ENCODE assay signal across 1 cellular context in the genomic region with DNA sequence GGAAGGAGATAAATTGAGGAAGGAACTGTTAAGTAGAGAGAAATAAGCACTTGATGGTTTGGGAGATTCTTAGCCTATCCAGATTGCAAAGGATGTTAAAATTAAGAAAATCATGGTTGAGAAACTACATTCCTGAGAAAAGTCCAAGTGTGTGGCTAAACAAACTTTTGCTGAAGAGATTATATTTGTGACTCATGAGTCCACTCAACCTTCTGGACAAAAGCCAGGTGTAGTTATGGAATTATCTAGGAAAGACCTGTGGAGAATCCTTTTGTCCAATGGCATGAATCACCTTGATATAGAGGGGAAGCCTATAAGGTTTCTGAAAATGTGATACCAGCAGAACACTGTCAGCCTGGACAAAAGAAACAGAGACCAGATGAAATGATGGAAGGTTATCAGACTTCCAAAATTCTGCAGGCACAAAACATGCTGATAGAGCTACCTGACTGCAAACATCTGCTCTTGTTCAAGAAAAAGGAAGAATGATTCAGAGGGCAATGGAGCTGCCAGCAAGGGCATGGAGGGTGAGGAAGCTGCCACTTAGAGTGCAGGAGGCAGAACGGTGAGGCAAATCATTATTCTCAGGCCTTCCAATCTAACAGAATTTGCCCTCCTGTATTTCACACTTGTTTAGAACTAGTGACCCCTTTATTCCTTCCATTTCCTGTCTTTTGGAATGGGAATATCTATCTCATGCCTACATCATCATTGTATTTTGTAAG.
TF ChIP-seq lines count a peak whose summit lies in the region.

No MANE protein-coding gene starts in this region.

TF ChIP-seq in IMR-90, 13 proteins besides CTCF, POLR2A, EP300 and RAD21 (continued from another document):
- no peak for TF ChIP-seq BHLHE40 (IDR thresholded peaks at IDR 0.05; ENCODE audit: low read depth, low read length)
- no peak for TF ChIP-seq RCOR1 (IDR thresholded peaks at IDR 0.05; ENCODE audit: insufficient replicate concordance, low read length)
